ENCODE assay signal across 18 cellular contexts in genomic region chr2:9791711-9792110, GRCh38. TPM values are rescaled to one million over a fixed set of nuclear protein-coding genes. Genes with fewer than 3 reads are reported as not detected.
DNase-seq lines count a peak whose midpoint lies in the region; ATAC-seq and FAIRE-seq lines count a peak whose summit lies in the region.
"Had no signal": no experiment of that assay in that cellular context is flagged by ENCODE, and none has a peak within 500 bp of the region (broad histone marks: within the 10 kb centered on the region; RNA-seq: fewer than 3 reads in every experiment).

No MANE protein-coding gene starts in this region.

- DNase-seq in activated naive CD8-positive, alpha-beta T cell treated with anti-CD3 and anti-CD28 coated beads, Interleukin-2, amount 10 ng/mL, durations not matched to agents 7 days and 5 days: no peak
- DNase-seq in activated naive CD8-positive, alpha-beta T cell treated with anti-CD3 and anti-CD28 coated beads, Interleukin-2, amount 50 U/mL, for 24 hours: no peak
- DNase-seq in Right ventricle myocardium superior (peak; percentile 41), memory B cell (ENCODE audit: low spot score in 2 of 2) (no peak), urothelium cell line (ENCODE audit: low spot score) (no peak), NCI-H2081 (lab: John Stamatoyannopoulos, UW) (no peak), GM19240 (ENCODE audit: insufficient read length, low spot score) (no peak)
- no peak for DNase-seq in activated CD4-positive, alpha-beta T cell treated with anti-CD3 and anti-CD28 coated beads for 48 hours
- DNase-seq: DND-41, KBM-7, NCI-H1436, NCI-H2029, NCI-H2171 treated with DMSO at 0.1 percent for 48 hours, NCI-H774, PC-3 had no signal

- H3K4me3 Mint-ChIP-seq in activated naive CD8-positive, alpha-beta T cell treated with anti-CD3 and anti-CD28 coated beads, Interleukin-2, amount 10 ng/mL, durations not matched to agents 7 days and 5 days: no peak overlapping the region
- H3K4me3 Mint-ChIP-seq in activated naive CD8-positive, alpha-beta T cell treated with anti-CD3 and anti-CD28 coated beads, Interleukin-2, amount 50 U/mL, for 24 hours: no peak overlapping the region
- H3K4me3 Mint-ChIP-seq in memory B cell: no peak overlapping the region

- peaks cover 3% of the 10 kb centered on the region for H3K4me1 Mint-ChIP-seq in activated naive CD8-positive, alpha-beta T cell treated with anti-CD3 and anti-CD28 coated beads, Interleukin-2, amount 10 ng/mL, durations not matched to agents 7 days and 5 days
- H3K4me1 Mint-ChIP-seq in activated naive CD8-positive, alpha-beta T cell treated with anti-CD3 and anti-CD28 coated beads, Interleukin-2, amount 50 U/mL, for 24 hours: peaks cover 8% of the 10 kb centered on the region
- peaks cover 9% of the 10 kb centered on the region for H3K4me1 Mint-ChIP-seq in memory B cell

- peaks cover 3% of the 10 kb centered on the region for H3K9me3 Mint-ChIP-seq in activated naive CD8-positive, alpha-beta T cell treated with anti-CD3 and anti-CD28 coated beads, Interleukin-2, amount 10 ng/mL, durations not matched to agents 7 days and 5 days
- peaks cover 4% of the 10 kb centered on the region for H3K9me3 Mint-ChIP-seq in activated naive CD8-positive, alpha-beta T cell treated with anti-CD3 and anti-CD28 coated beads, Interleukin-2, amount 50 U/mL, for 24 hours
- H3K9me3 Mint-ChIP-seq in memory B cell: peaks cover 5% of the 10 kb centered on the region

- ATAC-seq in activated naive CD8-positive, alpha-beta T cell treated with anti-CD3 and anti-CD28 coated beads, Interleukin-2, amount 10 ng/mL, durations not matched to agents 7 days and 5 days (ENCODE audit: low read depth): no peak
- ATAC-seq in activated naive CD8-positive, alpha-beta T cell treated with anti-CD3 and anti-CD28 coated beads, Interleukin-2, amount 50 U/mL, for 24 hours: no peak
- ATAC-seq in Right ventricle myocardium superior (ENCODE audit: poor library complexity) (peak; percentile 68), memory B cell (ENCODE audit: low read depth) (no peak)
- ATAC-seq: PC-3 had no signal

- H3K27ac Mint-ChIP-seq in activated naive CD8-positive, alpha-beta T cell treated with anti-CD3 and anti-CD28 coated beads, Interleukin-2, amount 10 ng/mL, durations not matched to agents 7 days and 5 days: peak overlapping the region; percentile 16
- H3K27ac Mint-ChIP-seq in activated naive CD8-positive, alpha-beta T cell treated with anti-CD3 and anti-CD28 coated beads, Interleukin-2, amount 50 U/mL, for 24 hours: no peak overlapping the region
- H3K27ac Mint-ChIP-seq in memory B cell: peak overlapping the region; percentile 22

- POLR2A ChIA-PET in activated naive CD8-positive, alpha-beta T cell treated with anti-CD3 and anti-CD28 coated beads, Interleukin-2, amount 10 ng/mL, durations not matched to agents 7 days and 5 days (lab: Charles Lee): interaction anchor here (1.8 kb wide), 1 partner anchor 9 kb away, joined by 4 read pairs; no protein-coding TSS in a partner anchor

- peak; percentile 40 for FAIRE-seq in urothelium cell line (lab: Jason Lieb, UNC)
- FAIRE-seq: G401.6, GM18507, H1 had no signal

- H3K36me3 Mint-ChIP-seq in activated naive CD8-positive, alpha-beta T cell treated with anti-CD3 and anti-CD28 coated beads, Interleukin-2, amount 10 ng/mL, durations not matched to agents 7 days and 5 days: no peaks in the 10 kb centered on the region
- H3K36me3 Mint-ChIP-seq in activated naive CD8-positive, alpha-beta T cell treated with anti-CD3 and anti-CD28 coated beads, Interleukin-2, amount 50 U/mL, for 24 hours (ENCODE audit: low read depth): peaks cover 3% of the 10 kb centered on the region
- peaks cover 4% of the 10 kb centered on the region for H3K36me3 Mint-ChIP-seq in memory B cell

- H3K27me3 Mint-ChIP-seq in activated naive CD8-positive, alpha-beta T cell treated with anti-CD3 and anti-CD28 coated beads, Interleukin-2, amount 10 ng/mL, durations not matched to agents 7 days and 5 days: peaks cover 12% of the 10 kb centered on the region
- no peaks in the 10 kb centered on the region for H3K27me3 Mint-ChIP-seq in activated naive CD8-positive, alpha-beta T cell treated with anti-CD3 and anti-CD28 coated beads, Interleukin-2, amount 50 U/mL, for 24 hours
- peaks cover 3% of the 10 kb centered on the region for H3K27me3 Mint-ChIP-seq in memory B cell

- intact Hi-C loops in Right ventricle myocardium superior (cut with DNase I): no loop called here

RNA-seq across cellular contexts. Expression of gene TAF1B, which starts 51.6 kb away (rescaled TPM):
- total RNA-seq in activated naive CD8-positive, alpha-beta T cell treated with anti-CD3 and anti-CD28 coated beads, Interleukin-2, amount 10 ng/mL, durations not matched to agents 7 days and 5 days: 10 to 100 TPM; 18.8 to 19.0 TPM
- total RNA-seq in Right ventricle myocardium superior: 6.1 TPM
